ENCODE assay signal across 9 cellular contexts in genomic region chr16:19328364-19328763, GRCh38. TPM values are rescaled to one million over a fixed set of nuclear protein-coding genes. Genes with fewer than 3 reads are reported as not detected.
"Had no signal": no experiment of that assay in that cellular context is flagged by ENCODE, and none has a peak within 500 bp of the region (broad histone marks: within the 10 kb centered on the region; RNA-seq: fewer than 3 reads in every experiment).

No MANE protein-coding gene starts in this region.

- H3K4me3 Mint-ChIP-seq: GM23338, H9, HFFc6 had no signal

- H3K27ac Mint-ChIP-seq: GM23338, H9, HFFc6 had no signal

- H3K4me1 ChIP-seq: HAP-1 had no signal

- H3K36me3 ChIP-seq: HAP-1 had no signal

- DNase-seq: GM23248, GOT3, H7, H9, HCEC 1CT, HFFc6 had no signal

- ATAC-seq: HCT116 had no signal

- H3K27ac ChIP-seq: GM23248 had no signal

- H3K9me3 Mint-ChIP-seq: HFFc6 had no signal

- H3K9me3 ChIP-seq: HAP-1 had no signal

- H3K4me3 ChIP-seq: GM23248, GM23338, HAP-1 had no signal

RNA-seq across cellular contexts. Expression of gene CLEC19A, which starts 42.8 kb away (rescaled TPM):
- total RNA-seq: GM23248, GM23338, H9, HFFc6 had no signal
